ENCODE assay signal across 1 cellular context in the genomic region with DNA sequence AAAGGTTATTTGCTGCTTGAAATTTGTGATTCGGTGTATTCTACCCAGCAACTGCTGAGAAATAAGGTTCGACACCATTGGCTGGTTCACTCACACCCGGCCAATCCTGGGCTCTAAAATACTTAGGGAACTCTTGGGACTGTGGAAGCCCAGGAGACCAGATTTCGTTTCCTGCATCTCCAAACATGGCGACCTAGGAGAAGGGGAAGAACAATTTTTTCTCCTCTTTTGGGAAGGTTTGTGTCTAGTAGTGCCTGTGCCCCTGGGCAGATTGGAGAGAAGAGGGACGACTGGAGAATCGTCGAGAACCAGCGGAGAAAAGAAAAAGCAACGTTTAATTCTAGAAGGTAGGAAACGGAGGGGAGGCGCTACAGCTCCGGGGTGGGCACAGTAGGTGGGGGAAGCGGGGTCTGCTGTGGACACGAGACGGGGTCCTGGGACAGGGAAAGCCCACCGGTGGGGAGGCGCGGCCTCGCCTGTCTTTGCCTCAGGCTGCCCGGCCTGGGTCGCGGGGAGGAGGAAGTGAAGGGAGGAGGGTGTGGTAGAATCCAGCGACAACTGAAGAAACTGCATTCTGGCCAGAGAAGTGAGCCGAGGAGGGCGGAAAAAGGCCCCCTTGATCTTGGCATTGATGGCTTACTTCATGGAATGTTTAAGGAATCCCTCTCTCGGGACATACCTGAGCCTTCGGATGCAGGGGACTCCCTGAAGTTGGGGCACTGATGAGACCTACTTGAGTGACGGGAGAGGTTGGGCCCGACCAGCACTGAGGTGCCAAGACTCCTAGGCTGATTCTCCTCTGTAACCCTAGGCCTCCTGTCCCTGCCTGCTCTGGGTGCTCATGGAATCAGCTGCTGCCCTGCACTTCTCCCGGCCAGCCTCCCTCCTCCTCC.
A peak's percentile ranks its signal among the peaks of the same experiment; 100 is the strongest.
TF ChIP-seq lines count a peak whose summit lies in the region.

A gene (plus strand): TSS at position 160 of the 893 bp plus-strand sequence. CDS start 682 bp downstream, at position 842.

TF ChIP-seq in HepG2, 621 proteins besides CTCF, POLR2A, EP300 and RAD21 (continued from another document and continues in another):
- TF ChIP-seq, protein P1, sequence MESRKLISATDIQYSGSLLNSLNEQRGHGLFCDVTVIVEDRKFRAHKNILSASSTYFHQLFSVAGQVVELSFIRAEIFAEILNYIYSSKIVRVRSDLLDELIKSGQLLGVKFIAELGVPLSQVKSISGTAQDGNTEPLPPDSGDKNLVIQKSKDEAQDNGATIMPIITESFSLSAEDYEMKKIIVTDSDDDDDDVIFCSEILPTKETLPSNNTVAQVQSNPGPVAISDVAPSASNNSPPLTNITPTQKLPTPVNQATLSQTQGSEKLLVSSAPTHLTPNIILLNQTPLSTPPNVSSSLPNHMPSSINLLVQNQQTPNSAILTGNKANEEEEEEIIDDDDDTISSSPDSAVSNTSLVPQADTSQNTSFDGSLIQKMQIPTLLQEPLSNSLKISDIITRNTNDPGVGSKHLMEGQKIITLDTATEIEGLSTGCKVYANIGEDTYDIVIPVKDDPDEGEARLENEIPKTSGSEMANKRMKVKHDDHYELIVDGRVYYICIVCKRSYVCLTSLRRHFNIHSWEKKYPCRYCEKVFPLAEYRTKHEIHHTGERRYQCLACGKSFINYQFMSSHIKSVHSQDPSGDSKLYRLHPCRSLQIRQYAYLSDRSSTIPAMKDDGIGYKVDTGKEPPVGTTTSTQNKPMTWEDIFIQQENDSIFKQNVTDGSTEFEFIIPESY (CRISPR knock-in tag; IDR thresholded peaks at IDR 0.05), result no peak
- TF ChIP-seq ZNF326 (CRISPR knock-in tag; IDR thresholded peaks at IDR 0.05; ENCODE audit: borderline replicate concordance) (no peak), PITX1 (CRISPR knock-in tag; IDR thresholded peaks at IDR 0.05) (no peak), MTF1 (CRISPR knock-in tag; IDR thresholded peaks at IDR 0.05) (no peak), NFYB (CRISPR knock-in tag; IDR thresholded peaks at IDR 0.05) (peak; percentile 82), SP1 (IDR thresholded peaks at IDR 0.05) (no peak), SP1 (CRISPR knock-in tag; IDR thresholded peaks at IDR 0.05) (no peak), ZFP90 (CRISPR knock-in tag; IDR thresholded peaks at IDR 0.05; ENCODE audit: borderline replicate concordance) (no peak), CEBPB (IDR thresholded peaks at IDR 0.05; ENCODE audit: borderline replicate concordance, low read depth, low read length) (no peak), PHB2 (IDR thresholded peaks at IDR 0.05; ENCODE audit: partially characterized antibody) (no peak), RBFOX2 (IDR thresholded peaks at IDR 0.05; ENCODE audit: low read depth, low read length) (peak; percentile 40; the same call in 1 of the 2 replicates), SAP130 (CRISPR knock-in tag; IDR thresholded peaks at IDR 0.05; ENCODE audit: low read depth) (peak; percentile 60), NKX3-1 (CRISPR knock-in tag; IDR thresholded peaks at IDR 0.05) (0 out of 2 replicates have a peak, but pooled peaks have one; percentile 28), ZBTB1 (CRISPR knock-in tag; IDR thresholded peaks at IDR 0.05; ENCODE audit: borderline replicate concordance) (no peak), DPF2 (CRISPR knock-in tag; IDR thresholded peaks at IDR 0.05; ENCODE audit: borderline replicate concordance, low read depth) (no peak), NBN (conservative IDR thresholded peaks at IDR 0.05) (no peak), SP140L (CRISPR knock-in tag; IDR thresholded peaks at IDR 0.05; ENCODE audit: borderline replicate concordance) (no peak), ZNF570 (CRISPR knock-in tag; IDR thresholded peaks at IDR 0.05; ENCODE audit: borderline replicate concordance) (no peak), ZNF782 (CRISPR knock-in tag; IDR thresholded peaks at IDR 0.05; ENCODE audit: borderline replicate concordance) (no peak), RFXANK (CRISPR knock-in tag; IDR thresholded peaks at IDR 0.05) (peak; percentile 100), ZFP41 (CRISPR knock-in tag; IDR thresholded peaks at IDR 0.05; ENCODE audit: borderline replicate concordance) (no peak)
- TF ChIP-seq, protein P2, sequence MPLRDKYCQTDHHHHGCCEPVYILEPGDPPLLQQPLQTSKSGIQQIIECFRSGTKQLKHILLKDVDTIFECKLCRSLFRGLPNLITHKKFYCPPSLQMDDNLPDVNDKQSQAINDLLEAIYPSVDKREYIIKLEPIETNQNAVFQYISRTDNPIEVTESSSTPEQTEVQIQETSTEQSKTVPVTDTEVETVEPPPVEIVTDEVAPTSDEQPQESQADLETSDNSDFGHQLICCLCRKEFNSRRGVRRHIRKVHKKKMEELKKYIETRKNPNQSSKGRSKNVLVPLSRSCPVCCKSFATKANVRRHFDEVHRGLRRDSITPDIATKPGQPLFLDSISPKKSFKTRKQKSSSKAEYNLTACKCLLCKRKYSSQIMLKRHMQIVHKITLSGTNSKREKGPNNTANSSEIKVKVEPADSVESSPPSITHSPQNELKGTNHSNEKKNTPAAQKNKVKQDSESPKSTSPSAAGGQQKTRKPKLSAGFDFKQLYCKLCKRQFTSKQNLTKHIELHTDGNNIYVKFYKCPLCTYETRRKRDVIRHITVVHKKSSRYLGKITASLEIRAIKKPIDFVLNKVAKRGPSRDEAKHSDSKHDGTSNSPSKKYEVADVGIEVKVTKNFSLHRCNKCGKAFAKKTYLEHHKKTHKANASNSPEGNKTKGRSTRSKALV (CRISPR knock-in tag; IDR thresholded peaks at IDR 0.05), result 0 out of 2 replicates have a peak, but pooled peaks have one; percentile 49
- TF ChIP-seq, protein P3, sequence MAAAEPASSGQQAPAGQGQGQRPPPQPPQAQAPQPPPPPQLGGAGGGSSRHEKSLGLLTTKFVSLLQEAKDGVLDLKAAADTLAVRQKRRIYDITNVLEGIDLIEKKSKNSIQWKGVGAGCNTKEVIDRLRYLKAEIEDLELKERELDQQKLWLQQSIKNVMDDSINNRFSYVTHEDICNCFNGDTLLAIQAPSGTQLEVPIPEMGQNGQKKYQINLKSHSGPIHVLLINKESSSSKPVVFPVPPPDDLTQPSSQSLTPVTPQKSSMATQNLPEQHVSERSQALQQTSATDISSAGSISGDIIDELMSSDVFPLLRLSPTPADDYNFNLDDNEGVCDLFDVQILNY (CRISPR knock-in tag; conservative IDR thresholded peaks at IDR 0.05), result no peak
- TF ChIP-seq, protein P4, sequence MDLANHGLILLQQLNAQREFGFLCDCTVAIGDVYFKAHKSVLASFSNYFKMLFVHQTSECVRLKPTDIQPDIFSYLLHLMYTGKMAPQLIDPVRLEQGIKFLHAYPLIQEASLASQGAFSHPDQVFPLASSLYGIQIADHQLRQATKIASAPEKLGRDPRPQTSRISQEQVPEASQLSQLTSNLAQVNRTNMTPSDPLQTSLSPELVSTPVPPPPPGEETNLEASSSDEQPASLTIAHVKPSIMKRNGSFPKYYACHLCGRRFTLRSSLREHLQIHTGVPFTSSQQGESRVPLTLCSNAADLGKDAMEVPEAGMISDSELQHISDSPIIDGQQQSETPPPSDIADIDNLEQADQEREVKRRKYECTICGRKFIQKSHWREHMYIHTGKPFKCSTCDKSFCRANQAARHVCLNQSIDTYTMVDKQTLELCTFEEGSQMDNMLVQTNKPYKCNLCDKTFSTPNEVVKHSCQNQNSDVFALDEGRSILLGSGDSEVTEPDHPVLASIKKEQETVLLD (CRISPR knock-in tag; IDR thresholded peaks at IDR 0.05; ENCODE audit: low read depth), result peak; percentile 30; the same call in 1 of the 2 replicates
- TF ChIP-seq, protein P5, sequence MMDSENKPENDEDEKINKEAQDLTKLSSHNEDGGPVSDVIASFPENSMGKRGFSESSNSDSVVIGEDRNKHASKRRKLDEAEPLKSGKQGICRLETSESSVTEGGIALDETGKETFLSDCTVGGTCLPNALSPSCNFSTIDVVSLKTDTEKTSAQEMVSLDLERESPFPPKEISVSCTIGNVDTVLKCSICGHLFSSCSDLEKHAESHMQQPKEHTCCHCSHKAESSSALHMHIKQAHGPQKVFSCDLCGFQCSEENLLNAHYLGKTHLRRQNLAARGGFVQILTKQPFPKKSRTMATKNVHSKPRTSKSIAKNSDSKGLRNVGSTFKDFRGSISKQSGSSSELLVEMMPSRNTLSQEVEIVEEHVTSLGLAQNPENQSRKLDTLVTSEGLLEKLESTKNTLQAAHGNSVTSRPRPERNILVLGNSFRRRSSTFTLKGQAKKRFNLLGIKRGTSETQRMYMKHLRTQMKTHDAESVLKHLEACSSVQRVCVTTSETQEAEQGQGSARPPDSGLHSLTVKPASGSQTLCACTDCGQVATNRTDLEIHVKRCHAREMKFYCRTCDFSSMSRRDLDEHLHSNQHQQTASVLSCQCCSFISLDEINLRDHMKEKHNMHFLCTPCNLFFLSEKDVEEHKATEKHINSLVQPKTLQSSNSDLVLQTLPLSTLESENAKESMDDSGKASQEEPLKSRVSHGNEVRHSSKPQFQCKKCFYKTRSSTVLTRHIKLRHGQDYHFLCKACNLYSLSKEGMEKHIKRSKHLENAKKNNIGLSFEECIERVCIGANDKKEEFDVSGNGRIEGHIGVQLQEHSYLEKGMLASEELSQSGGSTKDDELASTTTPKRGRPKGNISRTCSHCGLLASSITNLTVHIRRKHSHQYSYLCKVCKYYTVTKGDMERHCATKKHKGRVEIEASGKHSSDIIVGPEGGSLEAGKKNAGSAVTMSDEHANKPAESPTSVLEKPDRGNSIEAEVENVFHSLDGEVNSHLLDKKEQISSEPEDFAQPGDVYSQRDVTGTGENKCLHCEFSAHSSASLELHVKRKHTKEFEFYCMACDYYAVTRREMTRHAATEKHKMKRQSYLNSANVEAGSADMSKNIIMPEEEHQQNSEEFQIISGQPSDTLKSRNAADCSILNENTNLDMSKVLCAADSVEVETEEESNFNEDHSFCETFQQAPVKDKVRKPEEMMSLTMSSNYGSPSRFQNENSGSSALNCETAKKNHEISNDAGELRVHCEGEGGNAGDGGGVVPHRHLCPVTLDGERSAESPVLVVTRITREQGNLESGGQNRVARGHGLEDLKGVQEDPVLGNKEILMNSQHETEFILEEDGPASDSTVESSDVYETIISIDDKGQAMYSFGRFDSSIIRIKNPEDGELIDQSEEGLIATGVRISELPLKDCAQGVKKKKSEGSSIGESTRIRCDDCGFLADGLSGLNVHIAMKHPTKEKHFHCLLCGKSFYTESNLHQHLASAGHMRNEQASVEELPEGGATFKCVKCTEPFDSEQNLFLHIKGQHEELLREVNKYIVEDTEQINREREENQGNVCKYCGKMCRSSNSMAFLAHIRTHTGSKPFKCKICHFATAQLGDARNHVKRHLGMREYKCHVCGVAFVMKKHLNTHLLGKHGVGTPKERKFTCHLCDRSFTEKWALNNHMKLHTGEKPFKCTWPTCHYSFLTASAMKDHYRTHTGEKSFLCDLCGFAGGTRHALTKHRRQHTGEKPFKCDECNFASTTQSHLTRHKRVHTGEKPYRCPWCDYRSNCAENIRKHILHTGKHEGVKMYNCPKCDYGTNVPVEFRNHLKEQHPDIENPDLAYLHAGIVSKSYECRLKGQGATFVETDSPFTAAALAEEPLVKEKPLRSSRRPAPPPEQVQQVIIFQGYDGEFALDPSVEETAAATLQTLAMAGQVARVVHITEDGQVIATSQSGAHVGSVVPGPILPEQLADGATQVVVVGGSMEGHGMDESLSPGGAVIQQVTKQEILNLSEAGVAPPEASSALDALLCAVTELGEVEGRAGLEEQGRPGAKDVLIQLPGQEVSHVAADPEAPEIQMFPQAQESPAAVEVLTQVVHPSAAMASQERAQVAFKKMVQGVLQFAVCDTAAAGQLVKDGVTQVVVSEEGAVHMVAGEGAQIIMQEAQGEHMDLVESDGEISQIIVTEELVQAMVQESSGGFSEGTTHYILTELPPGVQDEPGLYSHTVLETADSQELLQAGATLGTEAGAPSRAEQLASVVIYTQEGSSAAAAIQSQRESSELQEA (CRISPR knock-in tag; IDR thresholded peaks at IDR 0.05; ENCODE audit: not compliant biosample characterization), result no peak
- TF ChIP-seq, protein P6, sequence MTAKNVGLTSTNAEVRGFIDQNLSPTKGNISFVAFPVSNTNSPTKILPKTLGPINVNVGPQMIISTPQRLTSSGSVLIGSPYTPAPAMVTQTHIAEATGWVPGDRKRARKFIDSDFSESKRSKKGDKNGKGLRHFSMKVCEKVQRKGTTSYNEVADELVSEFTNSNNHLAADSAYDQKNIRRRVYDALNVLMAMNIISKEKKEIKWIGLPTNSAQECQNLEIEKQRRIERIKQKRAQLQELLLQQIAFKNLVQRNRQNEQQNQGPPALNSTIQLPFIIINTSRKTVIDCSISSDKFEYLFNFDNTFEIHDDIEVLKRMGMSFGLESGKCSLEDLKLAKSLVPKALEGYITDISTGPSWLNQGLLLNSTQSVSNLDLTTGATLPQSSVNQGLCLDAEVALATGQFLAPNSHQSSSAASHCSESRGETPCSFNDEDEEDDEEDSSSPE (CRISPR knock-in tag; IDR thresholded peaks at IDR 0.05), result no peak
- TF ChIP-seq, protein P7, sequence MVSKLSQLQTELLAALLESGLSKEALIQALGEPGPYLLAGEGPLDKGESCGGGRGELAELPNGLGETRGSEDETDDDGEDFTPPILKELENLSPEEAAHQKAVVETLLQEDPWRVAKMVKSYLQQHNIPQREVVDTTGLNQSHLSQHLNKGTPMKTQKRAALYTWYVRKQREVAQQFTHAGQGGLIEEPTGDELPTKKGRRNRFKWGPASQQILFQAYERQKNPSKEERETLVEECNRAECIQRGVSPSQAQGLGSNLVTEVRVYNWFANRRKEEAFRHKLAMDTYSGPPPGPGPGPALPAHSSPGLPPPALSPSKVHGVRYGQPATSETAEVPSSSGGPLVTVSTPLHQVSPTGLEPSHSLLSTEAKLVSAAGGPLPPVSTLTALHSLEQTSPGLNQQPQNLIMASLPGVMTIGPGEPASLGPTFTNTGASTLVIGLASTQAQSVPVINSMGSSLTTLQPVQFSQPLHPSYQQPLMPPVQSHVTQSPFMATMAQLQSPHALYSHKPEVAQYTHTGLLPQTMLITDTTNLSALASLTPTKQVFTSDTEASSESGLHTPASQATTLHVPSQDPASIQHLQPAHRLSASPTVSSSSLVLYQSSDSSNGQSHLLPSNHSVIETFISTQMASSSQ (IDR thresholded peaks at IDR 0.05; ENCODE audit: low read depth), result no peak
- TF ChIP-seq, protein P7 (CRISPR knock-in tag; IDR thresholded peaks at IDR 0.05; ENCODE audit: borderline replicate concordance), result no peak
- TF ChIP-seq, protein P8, sequence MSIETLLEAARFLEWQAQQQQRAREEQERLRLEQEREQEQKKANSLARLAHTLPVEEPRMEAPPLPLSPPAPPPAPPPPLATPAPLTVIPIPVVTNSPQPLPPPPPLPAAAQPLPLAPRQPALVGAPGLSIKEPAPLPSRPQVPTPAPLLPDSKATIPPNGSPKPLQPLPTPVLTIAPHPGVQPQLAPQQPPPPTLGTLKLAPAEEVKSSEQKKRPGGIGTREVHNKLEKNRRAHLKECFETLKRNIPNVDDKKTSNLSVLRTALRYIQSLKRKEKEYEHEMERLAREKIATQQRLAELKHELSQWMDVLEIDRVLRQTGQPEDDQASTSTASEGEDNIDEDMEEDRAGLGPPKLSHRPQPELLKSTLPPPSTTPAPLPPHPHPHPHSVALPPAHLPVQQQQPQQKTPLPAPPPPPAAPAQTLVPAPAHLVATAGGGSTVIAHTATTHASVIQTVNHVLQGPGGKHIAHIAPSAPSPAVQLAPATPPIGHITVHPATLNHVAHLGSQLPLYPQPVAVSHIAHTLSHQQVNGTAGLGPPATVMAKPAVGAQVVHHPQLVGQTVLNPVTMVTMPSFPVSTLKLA (IDR thresholded peaks at IDR 0.05), result no peak
